14 cellular contexts compared by ENCODE assay signal in the genomic region with DNA sequence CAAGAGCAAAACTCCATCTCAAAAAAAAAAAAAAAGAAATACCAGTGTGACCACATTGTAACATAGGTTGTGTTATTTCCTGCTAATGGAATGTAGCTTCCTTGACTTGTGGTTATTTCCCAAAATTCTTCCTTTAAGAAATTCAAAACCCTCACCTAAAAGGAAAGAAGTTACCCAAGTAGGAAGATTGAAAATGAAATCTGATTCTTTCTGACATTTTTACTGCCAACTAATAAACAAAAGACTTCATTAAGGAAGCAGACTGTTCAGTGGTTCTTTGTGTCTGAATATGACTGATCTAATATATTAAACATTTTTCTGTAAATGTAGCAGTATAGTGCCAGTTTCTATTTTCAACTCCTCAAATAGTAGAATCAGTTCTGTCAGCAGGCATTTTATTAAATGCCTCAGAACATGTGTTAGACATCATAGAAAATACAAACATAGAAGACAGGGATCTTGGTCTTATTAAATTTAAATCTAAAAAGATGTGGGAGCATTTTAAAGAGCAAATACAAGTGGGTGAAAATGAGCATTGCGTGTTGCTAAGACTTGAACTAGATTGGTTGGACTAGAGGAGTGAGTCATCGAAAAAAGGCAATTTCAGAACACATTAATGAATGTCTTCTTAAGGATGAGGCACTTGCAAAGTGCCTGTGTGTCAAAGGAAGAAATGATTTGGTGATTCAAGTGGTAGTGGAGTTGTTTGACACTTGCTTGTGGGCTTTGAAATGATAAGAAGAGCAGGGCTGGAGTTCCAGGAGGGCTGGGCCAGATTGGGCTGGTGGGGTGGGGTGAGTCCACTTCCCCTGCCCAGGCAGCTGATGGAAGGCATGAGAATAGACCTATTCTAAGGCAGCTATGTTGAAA. TPM values are rescaled to one million over a fixed set of nuclear protein-coding genes. Genes with fewer than 3 reads are reported as not detected.
DNase-seq lines count a peak whose midpoint lies in the region; ATAC-seq, FAIRE-seq and TF ChIP-seq lines count a peak whose summit lies in the region.
"Had no signal": no experiment of that assay in that cellular context is flagged by ENCODE, and none has a peak within 500 bp of the region (broad histone marks: within the 10 kb centered on the region; RNA-seq: fewer than 3 reads in every experiment).

No MANE protein-coding gene starts in this region.

- whole genome bisulfite sequencing in GM12878 (ENCODE audit: insufficient coverage, insufficient replicate concordance, low lambda C conversion rate, missing lambda C conversion rate) = 2% methylated on average over 2 of the region's 2 CpGs

- H3K4me1 ChIP-seq in GM12878 (ENCODE audit: control insufficient read depth, insufficient read depth, low read length) = no peaks in the 10 kb centered on the region

- TF ChIP-seq POLR2A in GM12878 (IDR thresholded peaks at IDR 0.05; ENCODE audit: low read depth, low read length) = no peak

- H3K9me3 ChIP-seq in GM12878 (replicated peaks; ENCODE audit: control insufficient read depth, insufficient read depth, low read length) = no peaks in the 10 kb centered on the region

- H3K4me2 ChIP-seq in GM12878 (ENCODE audit: control insufficient read depth, insufficient read depth) = no peak overlapping the region

- H4K20me1 ChIP-seq in GM12878 (ENCODE audit: control insufficient read depth, insufficient read depth) = no peaks in the 10 kb centered on the region

- TF ChIP-seq RAD21 in GM12878 (IDR thresholded peaks at IDR 0.05; ENCODE audit: insufficient read depth, low read depth, low read length) = no peak

- TF ChIP-seq CTCF in BJ (IDR thresholded peaks at IDR 0.05; ENCODE audit: insufficient read depth, low read depth, low read length) (no peak), HFF-Myc (IDR thresholded peaks at IDR 0.05; ENCODE audit: low read depth, low read length, missing control alignments) (no peak), GM12878 (IDR thresholded peaks at IDR 0.05 in 2 of 3, conservative IDR thresholded peaks at IDR 0.05 in 1 of 3; ENCODE audit: control insufficient read depth in 2 of 3, extremely low read depth in 1 of 3, insufficient read depth in 1 of 3, low read depth in 3 of 3, low read length in 3 of 3) (no peak)

- SMC1A ChIA-PET in GM12878 (lab: Charles Lee; ENCODE audit: uncharacterized antibody, unreplicated experiment) = no interaction called here

- H2AFZ ChIP-seq in GM12878 (ENCODE audit: control insufficient read depth, low read depth, low read length) = 0 out of 2 replicates have a peak overlapping the region, but pooled peaks have one; percentile 15

- H3K9ac ChIP-seq in GM12878 (ENCODE audit: control insufficient read depth, insufficient read depth, low read length) = no peak overlapping the region

- no peak for TF ChIP-seq EP300 in GM12878 (IDR thresholded peaks at IDR 0.05; ENCODE audit: borderline replicate concordance in 1 of 2, control insufficient read depth in 1 of 2, low read depth in 2 of 2, low read length in 2 of 2)

- CTCF ChIA-PET in BJ (lab: Yijun Ruan, JAX) = no interaction called here
- CTCF ChIA-PET in GM12878 (lab: Yijun Ruan, JAX) = interaction anchor here (1.2 kb wide), 1 partner anchor 20 kb away, joined by 3 read pairs; no protein-coding TSS in a partner anchor

- H3K27me3 ChIP-seq in BJ (ENCODE audit: control insufficient read depth, insufficient read depth, low read length) (no peaks in the 10 kb centered on the region), GM12878 (replicated peaks in 1 of 2; ENCODE audit: control insufficient read depth in 2 of 2, insufficient read depth in 2 of 2, low read length in 1 of 2) (no peaks in the 10 kb centered on the region)

- no peaks in the 10 kb centered on the region for H3K36me3 ChIP-seq in BJ (ENCODE audit: control insufficient read depth, insufficient read depth, low read length)
- H3K36me3 ChIP-seq in GM12878 (ENCODE audit: control insufficient read depth in 2 of 2, insufficient read depth in 2 of 2, low read length in 1 of 2) = no peaks in the 10 kb centered on the region; a peak in 1 of 4 replicates

- no peak for FAIRE-seq in GM12878 (lab: Jason Lieb, UNC)
- FAIRE-seq: H1 had no signal

- ATAC-seq in GM12878 (no peak; the same call in 1 of the 3 replicates), GM19397 (IDR thresholded peaks at IDR 0.05; ENCODE audit: unreplicated experiment) (no peak), HG02852 (IDR thresholded peaks at IDR 0.05; ENCODE audit: unreplicated experiment) (no peak)
- ATAC-seq: stimulated activated naive B cell treated with anti-CD40 and anti-IgM and Interleukin-4, amounts not matched to agents 10 μg/mL and 1 μg/mL and 100 μg/mL, for 72 hours had no signal

- peak; percentile 56 for DNase-seq in BJ (ENCODE audit: low read depth)
- peak; percentile 67 for DNase-seq in HFF-Myc (ENCODE audit: extremely low read depth, low read depth)
- no peak for DNase-seq in GM12878 (ENCODE audit: low read depth, low spot score)
- DNase-seq in kidney tubule cell (ENCODE audit: low spot score) = peak; percentile 70
- no peak for DNase-seq in activated CD8-positive, alpha-beta memory T cell treated with anti-CD3 and anti-CD28 coated beads for 24 hours
- no peak for DNase-seq in dedifferentiated amniotic fluid mesenchymal stem cell (ENCODE audit: extremely low spot score)
- DNase-seq: activated B cell treated with CpG ODN at 0.5 μM for 24 hours; NCI-H1694; NCI-H526 treated with DMSO at 0.1 percent for 48 hours; occipital lobe; stimulated activated naive B cell treated with anti-CD40 and anti-IgM and Interleukin-4, amounts not matched to agents 10 μg/mL and 1 μg/mL and 100 μg/mL, for 72 hours had no signal

- intact Hi-C loops in GM12878 (cut with micrococcal nuclease; ENCODE audit: unreplicated experiment) = no loop called here

- RAD21 ChIA-PET in GM12878 (lab: Charles Lee; ENCODE audit: unreplicated experiment) = no interaction called here

- BruUV-seq in GM12878 (replicated peaks; lab: Mats Ljungman, UMichigan) = no TSS peak

- H3K79me2 ChIP-seq in GM12878 (ENCODE audit: control insufficient read depth, insufficient read depth, low read length) = no peaks in the 10 kb centered on the region

- no peak overlapping the region for H3K27ac ChIP-seq in GM12878 (ENCODE audit: control insufficient read depth, insufficient read depth)

- POLR2A ChIA-PET in BJ (lab: Charles Lee) = interaction anchor here (0.7 kb wide), 1 partner anchor 21 kb away, joined by 5 read pairs; no protein-coding TSS in a partner anchor
- POLR2A ChIA-PET in GM12878 (lab: Charles Lee) = interaction anchor here (0.6 kb wide), 1 partner anchor 20 kb away, joined by 5 read pairs; no protein-coding TSS in a partner anchor

- in situ Hi-C loops in GM12878 (cut with MboI) = no loop called here

- H3K4me3 ChIP-seq in BJ (ENCODE audit: low read depth, low read length) (no peak overlapping the region), HFF-Myc (replicated peaks; ENCODE audit: low read depth, low read length) (no peak overlapping the region), GM12878 (no peak overlapping the region)

RNA-seq across cellular contexts. Expression of a gene that starts 53.4 kb away (rescaled TPM):
- polyA plus RNA-seq in BJ (2011; rRNA removed) = 47.0 and 48.4 TPM in 2 replicates
- 83.7 and 101 TPM in 2 replicates for polyA minus RNA-seq in BJ (2011; rRNA and poly(A)+ RNA removed)
- total RNA-seq in GM12878 (2013; cell fraction: nucleolus; rRNA removed) = 123 and 148 TPM in 2 replicates
- total RNA-seq in GM12878 (2014; rRNA removed) = 18.3 and 21.1 TPM in 2 replicates
- total RNA-seq in GM12878 (2014; rRNA removed; fragmentation: Illumina TruSeq; extraction: Trizol) = 18.6 and 19.8 TPM in 2 replicates
- total RNA-seq in GM12878 (2021) = 23.7 and 24.5 TPM in 2 replicates
- polyA plus RNA-seq in GM12878 (2011; ENCODE audit: low read depth) = 5.7 TPM
- 32.8 and 35.8 TPM in 2 replicates for polyA plus RNA-seq in GM12878 (2011; rRNA removed)
- 27.0 and 27.7 TPM in 2 replicates for polyA plus RNA-seq in GM12878 (2011; cell fraction: cytosol; rRNA removed)
- polyA plus RNA-seq in GM12878 (2011; cell fraction: nucleus; rRNA removed) = 72.3 and 76.6 TPM in 2 replicates
- 7.1 and 11.3 TPM in 2 replicates for polyA plus RNA-seq in GM12878 (2012)
- polyA plus RNA-seq in GM12878 (2014; fragmentation: Illumina TruSeq; extraction: Trizol) = 21.9 and 27.9 TPM in 2 replicates
- 1 to 10 TPM; 5.2 to 7.2 TPM for polyA plus RNA-seq in GM12878 (2014; fragmentation: Nextera tagmentation; extraction: Ambion mirVana)
- polyA plus RNA-seq in GM12878 (2014; rRNA removed) = 14.9 and 17.1 TPM in 2 replicates
- polyA plus RNA-seq in GM12878 (2016; fragmentation: Nextera tagmentation; extraction: Ambion mirVana) = 1 to 10 TPM; 4.8 to 5.2 TPM
- 60.8 and 63.2 TPM in 2 replicates for polyA minus RNA-seq in GM12878 (2011; rRNA and poly(A)+ RNA removed)
- 21.4 and 21.8 TPM in 2 replicates for polyA minus RNA-seq in GM12878 (2011; cell fraction: cytosol; rRNA and poly(A)+ RNA removed)
- 43.6 and 71.9 TPM in 2 replicates for polyA minus RNA-seq in GM12878 (2011; cell fraction: nucleus; rRNA and poly(A)+ RNA removed)

RNA-seq across cellular contexts. Expression of a gene that starts 53.6 kb away (rescaled TPM):
- polyA plus RNA-seq in BJ (2011; rRNA removed) = 0.67 and 0.75 TPM in 2 replicates
- polyA minus RNA-seq in BJ (2011; rRNA and poly(A)+ RNA removed) = 2.7 and 3.2 TPM in 2 replicates
- total RNA-seq in GM12878 (2013; cell fraction: nucleolus; rRNA removed) = 1.9 and 3.0 TPM in 2 replicates
- total RNA-seq in GM12878 (2014; rRNA removed) = not detected in 2 replicates
- 0.14 TPM in 1 of 2 replicates, not detected in the other for total RNA-seq in GM12878 (2014; rRNA removed; fragmentation: Illumina TruSeq; extraction: Trizol)
- not detected in 2 replicates for total RNA-seq in GM12878 (2021)
- polyA plus RNA-seq in GM12878 (2011; ENCODE audit: low read depth) = not detected
- 0.30 and 0.65 TPM in 2 replicates for polyA plus RNA-seq in GM12878 (2011; rRNA removed)
- polyA plus RNA-seq in GM12878 (2011; cell fraction: cytosol; rRNA removed) = 0.09 and 0.35 TPM in 2 replicates
- polyA plus RNA-seq in GM12878 (2011; cell fraction: nucleus; rRNA removed) = 0.48 and 0.61 TPM in 2 replicates
- polyA plus RNA-seq in GM12878 (2012) = not detected in 2 replicates
- polyA plus RNA-seq in GM12878 (2014; fragmentation: Illumina TruSeq; extraction: Trizol) = not detected in 2 replicates
- polyA plus RNA-seq in GM12878 (2014; fragmentation: Nextera tagmentation; extraction: Ambion mirVana) = under 1 TPM in 1 of 2 experiments, not detected in 1; 0.18 TPM
- not detected in 2 replicates for polyA plus RNA-seq in GM12878 (2014; rRNA removed)
- polyA plus RNA-seq in GM12878 (2016; fragmentation: Nextera tagmentation; extraction: Ambion mirVana) = under 1 TPM in 1 of 2 experiments, not detected in 1; 0.07 TPM
- 0.44 and 1.1 TPM in 2 replicates for polyA minus RNA-seq in GM12878 (2011; rRNA and poly(A)+ RNA removed)
- polyA minus RNA-seq in GM12878 (2011; cell fraction: cytosol; rRNA and poly(A)+ RNA removed) = not detected in 2 replicates
- polyA minus RNA-seq in GM12878 (2011; cell fraction: nucleus; rRNA and poly(A)+ RNA removed) = 0.86 and 2.1 TPM in 2 replicates
- total RNA-seq: activated B cell treated with CpG ODN at 0.5 μM for 24 hours had no signal

Comparison
In these comparisons a context has a peak if more than half of its experiments do, and no peak if none do; other contexts are left out.
1. DNase-seq: peak in BJ (single experiment), HFF-Myc (single experiment) and kidney tubule cell (single experiment); none in GM12878 (single experiment), activated CD8-positive, alpha-beta memory T cell treated with anti-CD3 and anti-CD28 coated beads for 24 hours (single experiment) and dedifferentiated amniotic fluid mesenchymal stem cell (single experiment).